ENCODE assay signal across 10 cellular contexts in genomic region chr5:55538621-55539020, GRCh38. TPM values are rescaled to one million over a fixed set of nuclear protein-coding genes. Genes with fewer than 3 reads are reported as not detected.
DNase-seq lines count a peak whose midpoint lies in the region; ATAC-seq lines count a peak whose summit lies in the region.
"Had no signal": no experiment of that assay in that cellular context is flagged by ENCODE, and none has a peak within 500 bp of the region (broad histone marks: within the 10 kb centered on the region; RNA-seq: fewer than 3 reads in every experiment).

No MANE protein-coding gene starts in this region.

- peaks cover 4% of the 10 kb centered on the region for H3K36me3 Mint-ChIP-seq in activated T-cell treated with anti-CD3 and anti-CD28 coated beads, Interleukin-2, amount 50 U/mL, for 24 hours (ENCODE audit: low read depth)
- no peaks in the 10 kb centered on the region for H3K36me3 Mint-ChIP-seq in IgD-negative memory B cell

- DNase-seq in activated T-cell treated with anti-CD3 and anti-CD28 coated beads, Interleukin-2, amount 50 U/mL, for 24 hours = no peak
- DNase-seq in activated T-cell treated with anti-CD3 and anti-CD28 coated beads, Interleukin-2, amount 50 U/mL, for 1 hour = no peak
- DNase-seq in astrocyte of the hippocampus (ENCODE audit: low read depth, low spot score) = peak; percentile 8
- no peak for DNase-seq in stimulated activated naive CD8-positive, alpha-beta T cell treated with anti-CD3 and anti-CD28 coated beads, Interleukin-15, amount 100 ng/mL, for 72 hours
- no peak for DNase-seq in HT-29 (ENCODE audit: low spot score)
- no peak for DNase-seq in HCEC 1CT
- DNase-seq: SIG-M5 had no signal

- H3K27me3 Mint-ChIP-seq in activated T-cell treated with anti-CD3 and anti-CD28 coated beads, Interleukin-2, amount 50 U/mL, for 24 hours = no peaks in the 10 kb centered on the region
- no peaks in the 10 kb centered on the region for H3K27me3 Mint-ChIP-seq in IgD-negative memory B cell
- H3K27me3 Mint-ChIP-seq in stimulated activated naive CD8-positive, alpha-beta T cell treated with anti-CD3 and anti-CD28 coated beads, Interleukin-15, amount 100 ng/mL, for 72 hours = no peaks in the 10 kb centered on the region

- H3K27ac Mint-ChIP-seq in activated T-cell treated with anti-CD3 and anti-CD28 coated beads, Interleukin-2, amount 50 U/mL, for 24 hours = peak overlapping the region; percentile 35
- H3K27ac Mint-ChIP-seq in IgD-negative memory B cell = peak overlapping the region; percentile 42 to 79 (median 73)
- H3K27ac Mint-ChIP-seq in stimulated activated naive CD8-positive, alpha-beta T cell treated with anti-CD3 and anti-CD28 coated beads, Interleukin-15, amount 100 ng/mL, for 72 hours = peak overlapping the region in 1 of 2 donors; percentile 86

- H3K4me1 Mint-ChIP-seq in activated T-cell treated with anti-CD3 and anti-CD28 coated beads, Interleukin-2, amount 50 U/mL, for 24 hours (ENCODE audit: low read depth) = peaks cover 48% of the 10 kb centered on the region
- H3K4me1 Mint-ChIP-seq in IgD-negative memory B cell = peaks cover 23 to 45% (median 30%) of the 10 kb centered on the region in 3 donors
- H3K4me1 Mint-ChIP-seq in stimulated activated naive CD8-positive, alpha-beta T cell treated with anti-CD3 and anti-CD28 coated beads, Interleukin-15, amount 100 ng/mL, for 72 hours = peaks cover 59% of the 10 kb centered on the region

- peak overlapping the region; percentile 49 for H3K4me3 Mint-ChIP-seq in activated T-cell treated with anti-CD3 and anti-CD28 coated beads, Interleukin-2, amount 50 U/mL, for 24 hours
- peak overlapping the region; percentile 25 to 87 (median 70) for H3K4me3 Mint-ChIP-seq in IgD-negative memory B cell
- H3K4me3 Mint-ChIP-seq in stimulated activated naive CD8-positive, alpha-beta T cell treated with anti-CD3 and anti-CD28 coated beads, Interleukin-15, amount 100 ng/mL, for 72 hours = peak overlapping the region; percentile 52 to 76

- H3K9me3 Mint-ChIP-seq in activated T-cell treated with anti-CD3 and anti-CD28 coated beads, Interleukin-2, amount 50 U/mL, for 24 hours = no peaks in the 10 kb centered on the region
- H3K9me3 Mint-ChIP-seq in IgD-negative memory B cell = no peaks in the 10 kb centered on the region
- H3K9me3 Mint-ChIP-seq in stimulated activated naive CD8-positive, alpha-beta T cell treated with anti-CD3 and anti-CD28 coated beads, Interleukin-15, amount 100 ng/mL, for 72 hours = no peaks in the 10 kb centered on the region

- ATAC-seq in stimulated activated naive CD8-positive, alpha-beta T cell treated with anti-CD3 and anti-CD28 coated beads, Interleukin-15, amount 100 ng/mL, for 72 hours = no peak
- no peak for ATAC-seq in HG03342 (IDR thresholded peaks at IDR 0.05; ENCODE audit: unreplicated experiment)
- ATAC-seq: gastroesophageal sphincter had no signal

RNA-seq across cellular contexts. Expression of gene PLPP1, which starts 3.9 kb away (rescaled TPM):
- polyA plus RNA-seq in IgD-negative memory B cell = 9.5 TPM
- total RNA-seq in HT-29 (2014; rRNA removed; shearing (Covaris generic)) = 53.3 and 55.8 TPM in 2 replicates
